ENCODE assay signal across 11 cellular contexts in genomic region chr5:54651482-54652076, GRCh38.
A peak's percentile ranks its signal among the peaks of the same experiment; 100 is the strongest.
DNase-seq lines count a peak whose midpoint lies in the region; ATAC-seq, FAIRE-seq and TF ChIP-seq lines count a peak whose summit lies in the region.
"Had no signal": no experiment of that assay in that cellular context is flagged by ENCODE, and none has a peak within 500 bp of the region (broad histone marks: within the 10 kb centered on the region; RNA-seq: fewer than 3 reads in every experiment).

No MANE protein-coding gene starts in this region.

- H3K27ac ChIP-seq in A673 (ENCODE audit: low read depth, low read length, poor library complexity, severe bottlenecking): peak overlapping the region; percentile 74
- no peak overlapping the region for H3K27ac ChIP-seq in CD4-positive, alpha-beta T cell (ENCODE audit: low read depth, low read length)
- H3K27ac ChIP-seq: colonic mucosa had no signal

- no peaks in the 10 kb centered on the region for H3K27me3 Mint-ChIP-seq in CD4-positive, alpha-beta T cell

- no peaks in the 10 kb centered on the region for H3K36me3 Mint-ChIP-seq in CD4-positive, alpha-beta T cell (ENCODE audit: low read depth)
- peaks cover 10 to 15% of the 10 kb centered on the region in 2 donors for H3K36me3 Mint-ChIP-seq in activated naive CD4-positive, alpha-beta T cell treated with anti-CD3 and anti-CD28 coated beads, Interleukin-2, amount 50 U/mL, for 72 hours

- peak; percentile 89 for FAIRE-seq in bronchial epithelial cell (lab: Jason Lieb, UNC)

- no peak overlapping the region for H3K4me3 ChIP-seq in A673 (ENCODE audit: low read depth, low read length, poor library complexity, severe bottlenecking)
- no peak overlapping the region for H3K4me3 ChIP-seq in bronchial epithelial cell (ENCODE audit: low read depth, low read length)
- H3K4me3 ChIP-seq: colonic mucosa had no signal

- no peak for TF ChIP-seq CTCF in A673 (conservative IDR thresholded peaks at IDR 0.05; ENCODE audit: low read depth, low read length)
- TF ChIP-seq CTCF in bronchial epithelial cell (IDR thresholded peaks at IDR 0.05; ENCODE audit: insufficient read depth, low read length, severe bottlenecking): no peak
- TF ChIP-seq CTCF in CD4-positive, alpha-beta T cell (IDR thresholded peaks at IDR 0.05): no peak

- H3K9me3 ChIP-seq in A673 (ENCODE audit: low read depth, low read length, poor library complexity, severe bottlenecking): no peaks in the 10 kb centered on the region
- no peaks in the 10 kb centered on the region for H3K9me3 ChIP-seq in CD4-positive, alpha-beta T cell (ENCODE audit: control insufficient read depth, low read length)
- H3K9me3 ChIP-seq: colonic mucosa had no signal

- peaks cover 13% of the 10 kb centered on the region for H3K4me1 Mint-ChIP-seq in CD4-positive, alpha-beta T cell (ENCODE audit: low read depth)

- BruUV-seq in A673 (replicated peaks; lab: Mats Ljungman, UMichigan): no TSS peak

- H3K27ac Mint-ChIP-seq in CD4-positive, alpha-beta T cell: no peak overlapping the region
- H3K27ac Mint-ChIP-seq in activated naive CD4-positive, alpha-beta T cell treated with anti-CD3 and anti-CD28 coated beads, Interleukin-2, amount 50 U/mL, for 72 hours: peak overlapping the region in 1 of 2 donors; percentile 17

- POLR2A ChIA-PET in A673 (lab: Charles Lee; ENCODE audit: low non-redundant PET): no interaction called here
- POLR2A ChIA-PET in CD4-positive, alpha-beta T cell (lab: Charles Lee): no interaction called here

- H3K36me3 ChIP-seq in A673 (ENCODE audit: insufficient read depth, low read length, poor library complexity, severe bottlenecking) (no peaks in the 10 kb centered on the region), bronchial epithelial cell (ENCODE audit: control insufficient read depth, insufficient read depth, low read length) (no peaks in the 10 kb centered on the region)
- H3K36me3 ChIP-seq: colonic mucosa had no signal

- intact Hi-C loops in A673 (cut with micrococcal nuclease; ENCODE audit: unreplicated experiment): no loop called here
- intact Hi-C loops in CD4-positive, alpha-beta T cell (cut with DNase I, micrococcal nuclease): no loop called here

- CTCF ChIA-PET in A673 (lab: Charles Lee): no interaction called here
- CTCF ChIA-PET in CD4-positive, alpha-beta T cell (lab: Charles Lee): no interaction called here

- no peak overlapping the region for H3K4me3 Mint-ChIP-seq in CD4-positive, alpha-beta T cell

- no peaks in the 10 kb centered on the region for H3K27me3 ChIP-seq in A673 (replicated peaks; ENCODE audit: insufficient read depth, low read depth, low read length, poor library complexity)
- H3K27me3 ChIP-seq in bronchial epithelial cell (ENCODE audit: control insufficient read depth, insufficient read depth, low read length): no peaks in the 10 kb centered on the region
- H3K27me3 ChIP-seq in CD4-positive, alpha-beta T cell (ENCODE audit: control insufficient read depth, insufficient read depth, low read length): no peaks in the 10 kb centered on the region
- H3K27me3 ChIP-seq: colonic mucosa had no signal

- H3K9me3 Mint-ChIP-seq in CD4-positive, alpha-beta T cell: no peaks in the 10 kb centered on the region
- peaks cover 6 to 8% of the 10 kb centered on the region in 2 donors for H3K9me3 Mint-ChIP-seq in activated naive CD4-positive, alpha-beta T cell treated with anti-CD3 and anti-CD28 coated beads, Interleukin-2, amount 50 U/mL, for 72 hours

- no peak for ATAC-seq in CD4-positive, alpha-beta T cell (ENCODE audit: poor library complexity)
- no peak for ATAC-seq in GM21786 (IDR thresholded peaks at IDR 0.05; ENCODE audit: unreplicated experiment)
- ATAC-seq in activated naive CD4-positive, alpha-beta T cell treated with anti-CD3 and anti-CD28 coated beads, Interleukin-2, amount 50 U/mL, for 72 hours: no peak

- peak; percentile 91 for DNase-seq in A673 (ENCODE audit: low spot score)
- DNase-seq in NCI-H1694 (lab: John Stamatoyannopoulos, UW): peak; percentile 84
- peak; percentile 84 for DNase-seq in bronchial epithelial cell (ENCODE audit: low read depth)
- DNase-seq in kidney tubule cell (ENCODE audit: low spot score): peak; percentile 85
- no peak for DNase-seq in CD4-positive, alpha-beta T cell
- no peak for DNase-seq in activated effector memory CD4-positive, alpha-beta T cell treated with Interleukin-2 at 50 U/mL for 16 hours
- no peak for DNase-seq in activated naive CD4-positive, alpha-beta T cell treated with anti-CD3 and anti-CD28 coated beads, Interleukin-2, amount 50 U/mL, for 72 hours (ENCODE audit: low spot score in 2 of 2)
- DNase-seq: activated CD4-positive, alpha-beta T cell treated with anti-CD3 and anti-CD28 coated beads, Interleukin-2, amount 50 U/mL, for 4 hours; colonic mucosa; NCI-H1930 had no signal

- H3K4me1 ChIP-seq in A673 (ENCODE audit: insufficient read depth, low read length, poor library complexity, severe bottlenecking): peaks cover 47% of the 10 kb centered on the region
- H3K4me1 ChIP-seq: colonic mucosa had no signal

Comparison
In these comparisons a context has a peak if more than half of its experiments do, and no peak if none do; other contexts are left out.
1. DNase-seq: peak in A673 (single experiment), NCI-H1694 (single experiment), bronchial epithelial cell (single experiment) and kidney tubule cell (single experiment); none in CD4-positive, alpha-beta T cell (0 of 10), activated effector memory CD4-positive, alpha-beta T cell treated with Interleukin-2 at 50 U/mL for 16 hours (single experiment) and activated naive CD4-positive, alpha-beta T cell treated with anti-CD3 and anti-CD28 coated beads, Interleukin-2, amount 50 U/mL, for 72 hours (0 of 2).